In genomic region chr2:9800975-9801723, GRCh38 we compare ENCODE assay signal across 1 cellular context.
A peak's percentile ranks its signal among the peaks of the same experiment; 100 is the strongest.
TF ChIP-seq lines count a peak whose summit lies in the region.

No MANE protein-coding gene starts in this region.

TF ChIP-seq in HepG2, 621 proteins besides CTCF, POLR2A, EP300 and RAD21 (continued from another document and continues in another):
- TF ChIP-seq SALL1 (CRISPR knock-in tag; IDR thresholded peaks at IDR 0.05): peak; percentile 60
- TF ChIP-seq ZNF572 (CRISPR knock-in tag; IDR thresholded peaks at IDR 0.05): 0 out of 2 replicates have a peak, but pooled peaks have one; percentile 33
- TF ChIP-seq MXD4 (CRISPR knock-in tag; IDR thresholded peaks at IDR 0.05): peak; percentile 63; the same call in 1 of the 2 replicates
- peak; percentile 9 for TF ChIP-seq HNRNPLL (IDR thresholded peaks at IDR 0.05; ENCODE audit: low read depth, low read length, poor library complexity, severe bottlenecking)
- no peak for TF ChIP-seq HINFP (CRISPR knock-in tag; IDR thresholded peaks at IDR 0.05; ENCODE audit: low read depth)
- peak; percentile 41; the same call in 1 of the 2 replicates for TF ChIP-seq STAT6 (CRISPR knock-in tag; IDR thresholded peaks at IDR 0.05; ENCODE audit: borderline replicate concordance)
- peak; percentile 48 for TF ChIP-seq KAT8 (CRISPR knock-in tag; IDR thresholded peaks at IDR 0.05)
- TF ChIP-seq MTF2 (CRISPR knock-in tag; IDR thresholded peaks at IDR 0.05; ENCODE audit: borderline replicate concordance): peak; percentile 24; the same call in 1 of the 2 replicates
- no peak for TF ChIP-seq HIVEP1 (CRISPR knock-in tag; IDR thresholded peaks at IDR 0.05)
- peak; percentile 77 for TF ChIP-seq ZNF292 (CRISPR knock-in tag; IDR thresholded peaks at IDR 0.05; ENCODE audit: borderline replicate concordance, low read depth)
- peak; percentile 40; the same call in 1 of the 2 replicates for TF ChIP-seq RARA (CRISPR knock-in tag; IDR thresholded peaks at IDR 0.05)
- TF ChIP-seq STAG1 (CRISPR knock-in tag; IDR thresholded peaks at IDR 0.05): no peak
- TF ChIP-seq FOXO1 (CRISPR knock-in tag; IDR thresholded peaks at IDR 0.05): no peak
- TF ChIP-seq NFKBIZ (CRISPR knock-in tag; IDR thresholded peaks at IDR 0.05): no peak
- TF ChIP-seq ELF1 (CRISPR knock-in tag; IDR thresholded peaks at IDR 0.05): peak; percentile 54
- TF ChIP-seq RXRA (CRISPR knock-in tag; IDR thresholded peaks at IDR 0.05): no peak; the same call in 1 of the 2 replicates
- peak; percentile 43; the same call in 1 of the 2 replicates for TF ChIP-seq GABPA (IDR thresholded peaks at IDR 0.05; ENCODE audit: low read depth, low read length)
- peak; percentile 81 for TF ChIP-seq GABPA (CRISPR knock-in tag; IDR thresholded peaks at IDR 0.05; ENCODE audit: low read depth)
- no peak for TF ChIP-seq XBP1 (CRISPR knock-in tag; IDR thresholded peaks at IDR 0.05)
- no peak for TF ChIP-seq SCMH1 (CRISPR knock-in tag; IDR thresholded peaks at IDR 0.05; ENCODE audit: borderline replicate concordance)
- TF ChIP-seq ZNF788 (CRISPR knock-in tag; IDR thresholded peaks at IDR 0.05; ENCODE audit: borderline replicate concordance): peak; percentile 32; the same call in 1 of the 2 replicates
- no peak for TF ChIP-seq ZEB1 (IDR thresholded peaks at IDR 0.05; ENCODE audit: insufficient replicate concordance, low read depth)
- TF ChIP-seq NFKB2 (CRISPR knock-in tag; IDR thresholded peaks at IDR 0.05; ENCODE audit: borderline replicate concordance): peak; percentile 77; the same call in 1 of the 2 replicates
- no peak for TF ChIP-seq CERS6 (CRISPR knock-in tag; IDR thresholded peaks at IDR 0.05)
- peak; percentile 11; the same call in 1 of the 2 replicates for TF ChIP-seq THRA (CRISPR knock-in tag; IDR thresholded peaks at IDR 0.05; ENCODE audit: borderline replicate concordance)
- TF ChIP-seq EED (CRISPR knock-in tag; IDR thresholded peaks at IDR 0.05): no peak
- peak; percentile 88; the same call in 1 of the 2 replicates for TF ChIP-seq ZNF709 (CRISPR knock-in tag; IDR thresholded peaks at IDR 0.05)
- no peak for TF ChIP-seq SNAI1 (CRISPR knock-in tag; IDR thresholded peaks at IDR 0.05; ENCODE audit: borderline replicate concordance)
- TF ChIP-seq DNMT1 (CRISPR knock-in tag; IDR thresholded peaks at IDR 0.05): no peak
- no peak for TF ChIP-seq ZNF580 (CRISPR knock-in tag; IDR thresholded peaks at IDR 0.05; ENCODE audit: borderline replicate concordance, low read depth)
- TF ChIP-seq ZNF275 (CRISPR knock-in tag; IDR thresholded peaks at IDR 0.05; ENCODE audit: borderline replicate concordance): no peak
- TF ChIP-seq ZNF142 (CRISPR knock-in tag; IDR thresholded peaks at IDR 0.05): no peak
- TF ChIP-seq TARDBP (CRISPR knock-in tag; IDR thresholded peaks at IDR 0.05): peak; percentile 40; the same call in 1 of the 2 replicates
- TF ChIP-seq CENPX (CRISPR knock-in tag; IDR thresholded peaks at IDR 0.05): no peak
- peak; percentile 68; the same call in 1 of the 2 replicates for TF ChIP-seq ZNF790 (CRISPR knock-in tag; IDR thresholded peaks at IDR 0.05; ENCODE audit: borderline replicate concordance)
- TF ChIP-seq ZNF510 (CRISPR knock-in tag; IDR thresholded peaks at IDR 0.05; ENCODE audit: low read depth): no peak
- no peak for TF ChIP-seq RBAK (CRISPR knock-in tag; IDR thresholded peaks at IDR 0.05)
- TF ChIP-seq PCBP2 (optimal IDR thresholded peaks at IDR 0.05; ENCODE audit: low read depth, low read length, poor library complexity, severe bottlenecking): no peak
- no peak for TF ChIP-seq NR2F6 (IDR thresholded peaks at IDR 0.05)
- TF ChIP-seq NR2F6 (CRISPR knock-in tag; IDR thresholded peaks at IDR 0.05): 0 out of 2 replicates have a peak, but pooled peaks have one; percentile 36
- TF ChIP-seq ZNF350 (CRISPR knock-in tag; IDR thresholded peaks at IDR 0.05; ENCODE audit: borderline replicate concordance, low read depth): peak; percentile 41; the same call in 1 of the 2 replicates
- 0 out of 2 replicates have a peak, but pooled peaks have one; percentile 49 for TF ChIP-seq DPF2 (CRISPR knock-in tag; IDR thresholded peaks at IDR 0.05; ENCODE audit: borderline replicate concordance, low read depth)
- no peak for TF ChIP-seq FOXK2 (IDR thresholded peaks at IDR 0.05)
- no peak for TF ChIP-seq ZNF354B (CRISPR knock-in tag; IDR thresholded peaks at IDR 0.05)
- TF ChIP-seq ZNF644 (CRISPR knock-in tag; IDR thresholded peaks at IDR 0.05; ENCODE audit: low read depth): peak; percentile 68; the same call in 1 of the 2 replicates
- TF ChIP-seq ZNF567 (CRISPR knock-in tag; IDR thresholded peaks at IDR 0.05; ENCODE audit: borderline replicate concordance): no peak; the same call in 1 of the 2 replicates
- peak; percentile 34; the same call in 1 of the 2 replicates for TF ChIP-seq ZBTB38 (CRISPR knock-in tag; IDR thresholded peaks at IDR 0.05)
- no peak for TF ChIP-seq ZNF784 (CRISPR knock-in tag; IDR thresholded peaks at IDR 0.05; ENCODE audit: borderline replicate concordance)
- TF ChIP-seq TBX3 (IDR thresholded peaks at IDR 0.05; ENCODE audit: borderline replicate concordance): no peak
- peak; percentile 56; the same call in 1 of the 2 replicates for TF ChIP-seq TRIM24 (CRISPR knock-in tag; IDR thresholded peaks at IDR 0.05)
- TF ChIP-seq NR0B2 (CRISPR knock-in tag; IDR thresholded peaks at IDR 0.05): no peak
